ENCODE assay signal across 21 cellular contexts in genomic region chr2:43515248-43515647, GRCh38.
DNase-seq lines count a peak whose midpoint lies in the region; ATAC-seq and TF ChIP-seq lines count a peak whose summit lies in the region.
"Had no signal": no experiment of that assay in that cellular context is flagged by ENCODE, and none has a peak within 500 bp of the region (broad histone marks: within the 10 kb centered on the region; RNA-seq: fewer than 3 reads in every experiment).

No MANE protein-coding gene starts in this region.

- H3K4me3 ChIP-seq in left ventricle myocardium inferior (no peak overlapping the region), heart right ventricle (no peak overlapping the region), esophagus muscularis mucosa (no peak overlapping the region), sigmoid colon (no peak overlapping the region), uterus (no peak overlapping the region)

- no peaks in the 10 kb centered on the region for H3K27me3 Mint-ChIP-seq in type B pancreatic cell
- H3K27me3 Mint-ChIP-seq: IgD-negative memory B cell had no signal

- TF ChIP-seq CTCF in left ventricle myocardium inferior (IDR thresholded peaks at IDR 0.05; ENCODE audit: borderline replicate concordance) (no peak), heart right ventricle (IDR thresholded peaks at IDR 0.05) (no peak), esophagus muscularis mucosa (IDR thresholded peaks at IDR 0.05) (no peak), sigmoid colon (IDR thresholded peaks at IDR 0.05) (no peak), uterus (IDR thresholded peaks at IDR 0.05) (no peak), type B pancreatic cell (conservative IDR thresholded peaks at IDR 0.05) (no peak)

- no peak overlapping the region for H3K27ac Mint-ChIP-seq in type B pancreatic cell

- peaks cover 14% of the 10 kb centered on the region for H3K36me3 Mint-ChIP-seq in type B pancreatic cell

- H3K4me3 Mint-ChIP-seq in type B pancreatic cell, result no peak overlapping the region
- H3K4me3 Mint-ChIP-seq: IgD-negative memory B cell had no signal

- H3K27ac ChIP-seq in left ventricle myocardium inferior (replicated peaks), result peak overlapping the region; percentile 67
- peak overlapping the region in 4 of 10 donors; percentile 37 to 81 (median 60) for H3K27ac ChIP-seq in heart right ventricle
- peak overlapping the region; percentile 64 to 82 (median 80) for H3K27ac ChIP-seq in esophagus muscularis mucosa (replicated peaks in 1 of 4)
- peak overlapping the region in 3 of 4 donors; percentile 81 to 83 (median 82) for H3K27ac ChIP-seq in sigmoid colon
- peak overlapping the region; percentile 84 to 95 for H3K27ac ChIP-seq in uterus

- intact Hi-C loops in left ventricle myocardium inferior (cut with micrococcal nuclease) (no loop called here), heart right ventricle (cut with DNase I) (no loop called here), esophagus muscularis mucosa (cut with DNase I) (no loop called here), sigmoid colon (cut with DNase I) (no loop called here), uterus (cut with DNase I; ENCODE audit: low total_unique reads) (no loop called here)

- H3K9me3 ChIP-seq in left ventricle myocardium inferior (replicated peaks) (no peaks in the 10 kb centered on the region), heart right ventricle (no peaks in the 10 kb centered on the region), esophagus muscularis mucosa (no peaks in the 10 kb centered on the region), sigmoid colon (no peaks in the 10 kb centered on the region), uterus (no peaks in the 10 kb centered on the region)

- no peaks in the 10 kb centered on the region for H3K4me1 Mint-ChIP-seq in type B pancreatic cell (ENCODE audit: unreplicated experiment)

- no peaks in the 10 kb centered on the region for H3K9me3 Mint-ChIP-seq in type B pancreatic cell
- H3K9me3 Mint-ChIP-seq: IgD-negative memory B cell had no signal

- TF ChIP-seq EP300 in esophagus muscularis mucosa (IDR thresholded peaks at IDR 0.05) (no peak), sigmoid colon (IDR thresholded peaks at IDR 0.05) (no peak)

- ATAC-seq in heart right ventricle (no peak), HG03108 (IDR thresholded peaks at IDR 0.05; ENCODE audit: unreplicated experiment) (no peak)
- ATAC-seq: PC-3, SK-N-SH treated with all-trans-retinoic acid at 6 μM for 48 hours had no signal

- H3K36me3 ChIP-seq in left ventricle myocardium inferior, result peaks cover 2% of the 10 kb centered on the region
- H3K36me3 ChIP-seq in heart right ventricle, result peaks cover 0 to 8% (median 0%) of the 10 kb centered on the region in 9 donors
- peaks cover 0 to 9% (median 0%) of the 10 kb centered on the region in 4 donors for H3K36me3 ChIP-seq in esophagus muscularis mucosa
- no peaks in the 10 kb centered on the region for H3K36me3 ChIP-seq in sigmoid colon
- H3K36me3 ChIP-seq in uterus, result no peaks in the 10 kb centered on the region

- no peak for TF ChIP-seq POLR2A in esophagus muscularis mucosa (IDR thresholded peaks at IDR 0.05; ENCODE audit: low read depth)
- TF ChIP-seq POLR2A in sigmoid colon (IDR thresholded peaks at IDR 0.05), result no peak
- no peak for TF ChIP-seq POLR2A in uterus (IDR thresholded peaks at IDR 0.05)

- H3K27me3 ChIP-seq in left ventricle myocardium inferior (ENCODE audit: low read depth), result no peaks in the 10 kb centered on the region
- H3K27me3 ChIP-seq in heart right ventricle, result no peaks in the 10 kb centered on the region
- no peaks in the 10 kb centered on the region for H3K27me3 ChIP-seq in esophagus muscularis mucosa
- no peaks in the 10 kb centered on the region for H3K27me3 ChIP-seq in sigmoid colon
- no peaks in the 10 kb centered on the region for H3K27me3 ChIP-seq in uterus

- DNase-seq in left ventricle myocardium inferior (no peak), heart right ventricle (no peak), esophagus muscularis mucosa (ENCODE audit: extremely low spot score) (no peak), sigmoid colon (no peak), uterus (no peak), type B pancreatic cell (ENCODE audit: extremely low spot score, unreplicated experiment) (no peak)
- no peak for DNase-seq in central memory CD4-positive, alpha-beta T cell
- DNase-seq: DMS153, DND-41, H7, MV-4-11, NCI-H1105, NCI-H146, NCI-H1930, NCI-H446, NCI-H524 treated with DMSO at 0.1 percent for 48 hours, NCI-H774, PC-3 had no signal

- peaks cover 77% of the 10 kb centered on the region for H3K4me1 ChIP-seq in left ventricle myocardium inferior
- H3K4me1 ChIP-seq in heart right ventricle, result peaks cover 3 to 79% (median 56%) of the 10 kb centered on the region in 9 donors
- H3K4me1 ChIP-seq in esophagus muscularis mucosa, result peaks cover 58 to 75% (median 72%) of the 10 kb centered on the region in 4 donors
- peaks cover 0 to 73% (median 65%) of the 10 kb centered on the region in 4 donors for H3K4me1 ChIP-seq in sigmoid colon
- peaks cover 8 to 9% of the 10 kb centered on the region in 2 donors for H3K4me1 ChIP-seq in uterus

- WGBS in heart right ventricle, 2 donors, result 96% methylated on average over 3 of the region's 3 CpGs
- WGBS in esophagus muscularis mucosa, result 98% methylated on average over 3 of the region's 3 CpGs
- 98 to 99% methylated on average over 3 of the region's 3 CpGs for WGBS in sigmoid colon, 2 donors
